In the genomic region with DNA sequence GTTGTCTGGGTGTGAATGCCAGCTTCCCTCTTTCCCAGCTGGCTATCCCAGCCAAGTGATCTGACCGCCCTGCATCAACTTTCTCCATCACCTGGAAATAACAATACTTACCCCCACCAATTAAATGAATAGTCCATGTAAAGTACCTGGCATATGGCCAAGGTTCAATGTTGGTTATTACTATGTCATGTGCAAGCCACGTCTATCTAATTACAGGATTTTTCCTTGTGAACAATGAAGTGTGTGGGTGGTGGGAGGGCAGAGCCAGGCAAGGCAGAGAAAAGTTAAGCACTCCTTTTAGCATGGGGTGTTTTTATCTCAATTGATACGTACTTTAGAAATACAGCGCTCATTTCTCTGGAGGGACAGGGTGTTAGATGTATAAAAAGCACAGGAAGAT, we compare ENCODE assay signal across 12 cellular contexts.
DNase-seq lines count a peak whose midpoint lies in the region; ATAC-seq and TF ChIP-seq lines count a peak whose summit lies in the region.
"Had no signal": no experiment of that assay in that cellular context is flagged by ENCODE, and none has a peak within 500 bp of the region (broad histone marks: within the 10 kb centered on the region; RNA-seq: fewer than 3 reads in every experiment).

No MANE protein-coding gene starts in this region.

- H3K4me3 ChIP-seq in HEK293 (ENCODE audit: low read depth, low read length), result no peak overlapping the region
- H3K4me3 ChIP-seq in PC-3 (ENCODE audit: low read length), result no peak overlapping the region
- H3K4me3 ChIP-seq: uterus had no signal

- TF ChIP-seq CTCF in HEK293 (tag by site-specific recombination; IDR thresholded peaks at IDR 0.05) (no peak), PC-3 (conservative IDR thresholded peaks at IDR 0.05; ENCODE audit: low read depth, low read length) (no peak)

- no peaks in the 10 kb centered on the region for H3K79me2 ChIP-seq in PC-3 (ENCODE audit: low read length)

- no peaks in the 10 kb centered on the region for H4K20me1 ChIP-seq in PC-3 (ENCODE audit: low read length)

- no TSS peak for BruUV-seq in PC-3 (replicated peaks; lab: Mats Ljungman, UMichigan)

- peak; percentile 4 for DNase-seq in activated T-cell treated with anti-CD3 and anti-CD28 coated beads for 24 hours (ENCODE audit: low read depth)
- DNase-seq in activated T-cell treated with anti-CD3 and anti-CD28 coated beads for 4 hours, result no peak
- peak; percentile 73 for DNase-seq in NCI-H2227 (lab: John Stamatoyannopoulos, UW; ENCODE audit: unreplicated experiment)
- peak; percentile 37 to 42 for DNase-seq in dermis microvascular lymphatic vessel endothelial cell (ENCODE audit: low read depth in 2 of 2)
- no peak for DNase-seq in activated CD4-positive, CD25-positive, alpha-beta regulatory T cell treated with anti-CD3 and anti-CD28 coated beads, Interleukin-2, amount 50 U/mL, for 72 hours
- DNase-seq in PC-3, result no peak
- DNase-seq in GOT3 (lab: John Stamatoyannopoulos, UW), result no peak
- DNase-seq: activated naive CD8-positive, alpha-beta T cell treated with anti-CD3 and anti-CD28 coated beads, Interleukin-2, amount 10 ng/mL, durations not matched to agents 7 days and 5 days; H7; islet precursor cell; uterus had no signal

- POLR2A ChIA-PET in HEK293 (lab: Yijun Ruan, JAX), result no interaction called here
- POLR2A ChIA-PET in PC-3 (lab: Charles Lee; ENCODE audit: unreplicated experiment), result no interaction called here

- H3K4me1 ChIP-seq in HEK293 (ENCODE audit: control insufficient read depth, insufficient read depth, low read length), result peaks cover 2% of the 10 kb centered on the region; the same call in 1 of the 2 replicates
- H3K4me1 ChIP-seq in PC-3 (ENCODE audit: insufficient read depth, low read length), result no peaks in the 10 kb centered on the region
- H3K4me1 ChIP-seq: uterus had no signal

- no peak overlapping the region for H2AFZ ChIP-seq in PC-3 (ENCODE audit: low read length)

- H3K9me3 ChIP-seq in HEK293 (ENCODE audit: control insufficient read depth, insufficient read depth, low read depth, low read length), result no peaks in the 10 kb centered on the region
- no peaks in the 10 kb centered on the region for H3K9me3 ChIP-seq in PC-3 (ENCODE audit: low read length)
- H3K9me3 ChIP-seq: uterus had no signal

- H3K9ac ChIP-seq in PC-3 (ENCODE audit: low read length), result no peak overlapping the region

- no peak overlapping the region for H3K27ac ChIP-seq in HEK293 (ENCODE audit: extremely low read depth, low read depth, low read length)
- no peak overlapping the region for H3K27ac ChIP-seq in PC-3 (ENCODE audit: low read length)
- H3K27ac ChIP-seq: uterus had no signal

- no peaks in the 10 kb centered on the region for H3K9me2 ChIP-seq in PC-3 (replicated peaks; ENCODE audit: low read length)

- H3K4me2 ChIP-seq in PC-3 (ENCODE audit: low read length), result no peak overlapping the region

- no peaks in the 10 kb centered on the region for H3F3A ChIP-seq in PC-3 (ENCODE audit: low read length, unreplicated experiment)

- intact Hi-C loops in PC-3 (cut with micrococcal nuclease), result no loop called here

- CTCF ChIA-PET in HEK293 (lab: Yijun Ruan, JAX), result interaction anchor here (1.0 kb wide), 1 partner anchor 11 kb away, joined by 3 read pairs; no protein-coding TSS in a partner anchor
- CTCF ChIA-PET in PC-3 (lab: Charles Lee), result no interaction called here

- peaks cover 20% of the 10 kb centered on the region for H3K27me3 ChIP-seq in PC-3 (ENCODE audit: low read length)
- H3K27me3 ChIP-seq: uterus had no signal

- ATAC-seq in PC-3, result no peak

- no peaks in the 10 kb centered on the region for H3K36me3 ChIP-seq in HEK293 (ENCODE audit: control insufficient read depth in 2 of 2, insufficient read depth in 1 of 2, low read length in 2 of 2)
- no peaks in the 10 kb centered on the region for H3K36me3 ChIP-seq in PC-3 (ENCODE audit: low read depth, low read length)
- H3K36me3 ChIP-seq: uterus had no signal

TF ChIP-seq in HEK293, 187 proteins besides CTCF, POLR2A, EP300 and RAD21:
- TF ChIP-seq ZFHX2 (tag by site-specific recombination; conservative IDR thresholded peaks at IDR 0.05), result peak; percentile 77
- TF ChIP-seq, protein P1, sequence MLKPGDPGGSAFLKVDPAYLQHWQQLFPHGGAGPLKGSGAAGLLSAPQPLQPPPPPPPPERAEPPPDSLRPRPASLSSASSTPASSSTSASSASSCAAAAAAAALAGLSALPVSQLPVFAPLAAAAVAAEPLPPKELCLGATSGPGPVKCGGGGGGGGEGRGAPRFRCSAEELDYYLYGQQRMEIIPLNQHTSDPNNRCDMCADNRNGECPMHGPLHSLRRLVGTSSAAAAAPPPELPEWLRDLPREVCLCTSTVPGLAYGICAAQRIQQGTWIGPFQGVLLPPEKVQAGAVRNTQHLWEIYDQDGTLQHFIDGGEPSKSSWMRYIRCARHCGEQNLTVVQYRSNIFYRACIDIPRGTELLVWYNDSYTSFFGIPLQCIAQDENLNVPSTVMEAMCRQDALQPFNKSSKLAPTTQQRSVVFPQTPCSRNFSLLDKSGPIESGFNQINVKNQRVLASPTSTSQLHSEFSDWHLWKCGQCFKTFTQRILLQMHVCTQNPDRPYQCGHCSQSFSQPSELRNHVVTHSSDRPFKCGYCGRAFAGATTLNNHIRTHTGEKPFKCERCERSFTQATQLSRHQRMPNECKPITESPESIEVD (tag by site-specific recombination; IDR thresholded peaks at IDR 0.05), result peak; percentile 45
- TF ChIP-seq SP7 (tag by site-specific recombination; IDR thresholded peaks at IDR 0.05), result peak; percentile 99
- TF ChIP-seq, protein P2, sequence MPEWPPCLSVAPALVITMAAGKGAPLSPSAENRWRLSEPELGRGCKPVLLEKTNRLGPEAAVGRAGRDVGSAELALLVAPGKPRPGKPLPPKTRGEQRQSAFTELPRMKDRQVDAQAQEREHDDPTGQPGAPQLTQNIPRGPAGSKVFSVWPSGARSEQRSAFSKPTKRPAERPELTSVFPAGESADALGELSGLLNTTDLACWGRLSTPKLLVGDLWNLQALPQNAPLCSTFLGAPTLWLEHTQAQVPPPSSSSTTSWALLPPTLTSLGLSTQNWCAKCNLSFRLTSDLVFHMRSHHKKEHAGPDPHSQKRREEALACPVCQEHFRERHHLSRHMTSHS (tag by site-specific recombination; IDR thresholded peaks at IDR 0.05), result no peak
- 0 out of 2 replicates have a peak, but pooled peaks have one; percentile 43 for TF ChIP-seq ZNF544 (tag by site-specific recombination; IDR thresholded peaks at IDR 0.05)
- TF ChIP-seq, protein P3, sequence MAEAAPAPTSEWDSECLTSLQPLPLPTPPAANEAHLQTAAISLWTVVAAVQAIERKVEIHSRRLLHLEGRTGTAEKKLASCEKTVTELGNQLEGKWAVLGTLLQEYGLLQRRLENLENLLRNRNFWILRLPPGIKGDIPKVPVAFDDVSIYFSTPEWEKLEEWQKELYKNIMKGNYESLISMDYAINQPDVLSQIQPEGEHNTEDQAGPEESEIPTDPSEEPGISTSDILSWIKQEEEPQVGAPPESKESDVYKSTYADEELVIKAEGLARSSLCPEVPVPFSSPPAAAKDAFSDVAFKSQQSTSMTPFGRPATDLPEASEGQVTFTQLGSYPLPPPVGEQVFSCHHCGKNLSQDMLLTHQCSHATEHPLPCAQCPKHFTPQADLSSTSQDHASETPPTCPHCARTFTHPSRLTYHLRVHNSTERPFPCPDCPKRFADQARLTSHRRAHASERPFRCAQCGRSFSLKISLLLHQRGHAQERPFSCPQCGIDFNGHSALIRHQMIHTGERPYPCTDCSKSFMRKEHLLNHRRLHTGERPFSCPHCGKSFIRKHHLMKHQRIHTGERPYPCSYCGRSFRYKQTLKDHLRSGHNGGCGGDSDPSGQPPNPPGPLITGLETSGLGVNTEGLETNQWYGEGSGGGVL (tag by site-specific recombination; IDR thresholded peaks at IDR 0.05), result peak; percentile 49; the same call in 1 of the 2 replicates
- no peak for TF ChIP-seq ZNF335 (tag by site-specific recombination; conservative IDR thresholded peaks at IDR 0.05)
- TF ChIP-seq EGR2 (tag by site-specific recombination; IDR thresholded peaks at IDR 0.05; ENCODE audit: low read depth), result peak; percentile 27; the same call in 1 of the 2 replicates
- TF ChIP-seq FEZF1 (tag by site-specific recombination; IDR thresholded peaks at IDR 0.05), result peak; percentile 43; the same call in 1 of the 2 replicates

Comparison
In these comparisons a context has a peak if more than half of its experiments do, and no peak if none do; other contexts are left out.
1. DNase-seq: peak in activated T-cell treated with anti-CD3 and anti-CD28 coated beads for 24 hours (single experiment), NCI-H2227 (single experiment) and dermis microvascular lymphatic vessel endothelial cell (2 of 2); none in activated T-cell treated with anti-CD3 and anti-CD28 coated beads for 4 hours (single experiment), activated CD4-positive, CD25-positive, alpha-beta regulatory T cell treated with anti-CD3 and anti-CD28 coated beads, Interleukin-2, amount 50 U/mL, for 72 hours (single experiment), PC-3 (single experiment) and GOT3 (single experiment).